In genomic region chr7:66847879-66848810, GRCh38 we compare ENCODE assay signal across 7 cellular contexts.
DNase-seq lines count a peak whose midpoint lies in the region; ATAC-seq, FAIRE-seq and TF ChIP-seq lines count a peak whose summit lies in the region.

No MANE protein-coding gene starts in this region.

- H2BK12ac ChIP-seq in H9 (ENCODE audit: insufficient read length, low read depth, low read length) (no peak overlapping the region), H1 (ENCODE audit: low read depth, low read length) (0 out of 2 replicates have a peak overlapping the region, but pooled peaks have one; percentile 17)

- no peak overlapping the region for H2AK5ac ChIP-seq in H9 (ENCODE audit: insufficient read length, low read length)
- no peak overlapping the region for H2AK5ac ChIP-seq in H1 (ENCODE audit: low read depth, low read length)

- H4K91ac ChIP-seq in H9 (ENCODE audit: insufficient read length, low read depth, low read length) (no peak overlapping the region), H1 (replicated peaks; ENCODE audit: insufficient read length, low read length) (no peak overlapping the region)

- H3K4ac ChIP-seq in H9 (ENCODE audit: low read depth, low read length) (no peak overlapping the region; the same call in 1 of the 2 replicates), H1 (replicated peaks; ENCODE audit: insufficient read length, low read depth, low read length) (no peak overlapping the region)

- no peaks in the 10 kb centered on the region for H3K9me3 ChIP-seq in H9 (ENCODE audit: control insufficient read depth, low read depth, low read length)
- H3K9me3 ChIP-seq in H1 (ENCODE audit: insufficient read depth in 2 of 2, low read depth in 1 of 2, low read length in 1 of 2) = no peaks in the 10 kb centered on the region
- H3K9me3 ChIP-seq in osteoblast (ENCODE audit: low read depth, low read length) = no peaks in the 10 kb centered on the region

- CTCF ChIA-PET in H1 (lab: Charles Lee; ENCODE audit: partially characterized antibody) = interaction anchor here (1.7 kb wide), 1 partner anchor 57 kb away, joined by 4 read pairs; no protein-coding TSS in a partner anchor

- H3K14ac ChIP-seq in H9 (ENCODE audit: insufficient read depth, low read length) (peak overlapping the region; percentile 89; the same call in 1 of the 2 replicates), H1 (ENCODE audit: insufficient read length) (no peak overlapping the region)

- H3K18ac ChIP-seq in H9 (ENCODE audit: insufficient read length, low read depth, low read length) (peak overlapping the region; percentile 85), H1 (ENCODE audit: extremely low read depth, low read length) (no peak overlapping the region; the same call in 1 of the 2 replicates)

- no peaks in the 10 kb centered on the region for H4K20me1 ChIP-seq in H9 (ENCODE audit: control insufficient read depth, insufficient read depth, insufficient read length)
- peaks cover 0 to 1% of the 10 kb centered on the region in 2 experiments for H4K20me1 ChIP-seq in H1 (replicated peaks in 1 of 2; ENCODE audit: control insufficient read depth in 1 of 2, insufficient read depth in 2 of 2, low read length in 2 of 2)
- no peaks in the 10 kb centered on the region for H4K20me1 ChIP-seq in osteoblast (ENCODE audit: insufficient read depth, low read length)

- H3K4me1 Mint-ChIP-seq in H9 = peaks cover 30 to 37% of the 10 kb centered on the region in 2 experiments

- no peaks in the 10 kb centered on the region for H3K79me1 ChIP-seq in H9 (ENCODE audit: insufficient read depth, low read depth, low read length, poor library complexity, severe bottlenecking)
- no peaks in the 10 kb centered on the region for H3K79me1 ChIP-seq in H1 (ENCODE audit: low read depth, low read length)

- H3K36me3 Mint-ChIP-seq in H9 (ENCODE audit: insufficient read depth in 1 of 3, low read depth in 3 of 3) = no peaks in the 10 kb centered on the region; a peak in 1 of 7 replicates

- no CpG with 5 or more reads among the region's 9 CpGs for WGBS in H9 (ENCODE audit: extremely low coverage, insufficient read length, low lambda C conversion rate)
- 49% methylated on average over 8 of the region's 9 CpGs; no CpG with 5 or more reads in 1 of the 2 experiments for WGBS in H1 (ENCODE audit: extremely low coverage in 1 of 2, insufficient coverage in 1 of 2, insufficient read length in 1 of 2, insufficient replicate concordance in 2 of 2, low coverage in 1 of 2, low lambda C conversion rate in 2 of 2, missing lambda C conversion rate in 1 of 2), 2 experiments

- peak overlapping the region; percentile 93 to 98 (median 93); a peak in 6 of 7 replicates for H3K27ac Mint-ChIP-seq in H9

- H3K4me2 ChIP-seq in H9 (ENCODE audit: insufficient read depth, insufficient read length, low read length) (peak overlapping the region; percentile 24), H1 (ENCODE audit: insufficient read depth in 1 of 2, low read depth in 2 of 2, low read length in 2 of 2) (peak overlapping the region; percentile 59 to 81; a peak in 3 of 4 replicates), osteoblast (ENCODE audit: insufficient read depth, low read length) (no peak overlapping the region)

- H3K79me2 ChIP-seq in H9 (ENCODE audit: insufficient read depth, low read length) (no peaks in the 10 kb centered on the region), H1 (ENCODE audit: control insufficient read depth in 1 of 2, insufficient read depth in 2 of 2, low read length in 2 of 2) (no peaks in the 10 kb centered on the region), osteoblast (ENCODE audit: insufficient read depth, low read length) (peaks cover 3% of the 10 kb centered on the region)

- H3K4me1 ChIP-seq in H9 (ENCODE audit: insufficient read depth, low read length) = no peaks in the 10 kb centered on the region; the same call in 1 of the 2 replicates
- peaks cover 2 to 26% (median 11%) of the 10 kb centered on the region in 4 experiments; a peak in 6 of 7 replicates for H3K4me1 ChIP-seq in H1 (replicated peaks in 1 of 4; ENCODE audit: control insufficient read depth in 3 of 4, insufficient read depth in 4 of 4, low read length in 3 of 4)
- H3K4me1 ChIP-seq in osteoblast (ENCODE audit: insufficient read depth, low read length) = peaks cover 13% of the 10 kb centered on the region

- no peak overlapping the region for H4K8ac ChIP-seq in H9 (replicated peaks; ENCODE audit: insufficient read length, low read depth, low read length)
- H4K8ac ChIP-seq in H1 (ENCODE audit: extremely low read depth, insufficient read depth, low read length) = no peak overlapping the region

- no peak for TF ChIP-seq RAD21 in H1 (IDR thresholded peaks at IDR 0.05 in 1 of 2, conservative IDR thresholded peaks at IDR 0.05 in 1 of 2; ENCODE audit: low read depth in 2 of 2, low read length in 2 of 2)

- H3K4me3 ChIP-seq in H1 (ENCODE audit: extremely low read depth in 1 of 4, insufficient read depth in 2 of 4, low read depth in 3 of 4, low read length in 4 of 4) = peak overlapping the region in 1 of 4 experiments; percentile 43; a peak in 2 of 8 replicates
- no peak overlapping the region for H3K4me3 ChIP-seq in osteoblast (ENCODE audit: insufficient read depth, low read length)

- H2BK120ac ChIP-seq in H9 (ENCODE audit: low read depth, low read length, poor library complexity, severe bottlenecking) (peak overlapping the region; percentile 94), H1 (replicated peaks; ENCODE audit: low read depth, low read length) (no peak overlapping the region)

- no peak overlapping the region for H3K23ac ChIP-seq in H9 (ENCODE audit: insufficient read length, low read depth, low read length)
- no peak overlapping the region for H3K23ac ChIP-seq in H1 (ENCODE audit: insufficient read length)

- H3K23me2 ChIP-seq in H9 (ENCODE audit: insufficient read length, low read depth, low read length, poor library complexity, severe bottlenecking) (peaks cover 6% of the 10 kb centered on the region), H1 (ENCODE audit: low read depth, low read length) (peaks cover 3% of the 10 kb centered on the region; the same call in 1 of the 2 replicates)

- POLR2A ChIA-PET in H1 (lab: Charles Lee; ENCODE audit: partially characterized antibody) = interaction anchor here (0.7 to 1.4 kb wide), 6 partner anchors 12 to 171 kb away, joined by 3 to 6 read pairs (median 4); no protein-coding TSS in a partner anchor

- H3K27me3 ChIP-seq in H9 (ENCODE audit: insufficient read depth, low read length) = no peaks in the 10 kb centered on the region
- no peaks in the 10 kb centered on the region for H3K27me3 ChIP-seq in H1 (replicated peaks in 1 of 4; ENCODE audit: control insufficient read depth in 3 of 4, extremely low read depth in 1 of 4, insufficient read depth in 3 of 4, low read length in 3 of 4)
- H3K27me3 ChIP-seq in osteoblast (ENCODE audit: insufficient read depth, low read length) = no peaks in the 10 kb centered on the region

- H2BK5ac ChIP-seq in H9 (ENCODE audit: insufficient read length, low read length) (no peak overlapping the region), H1 (ENCODE audit: low read depth, low read length) (0 out of 2 replicates have a peak overlapping the region, but pooled peaks have one; percentile 66)

- peaks cover 0 to 2% of the 10 kb centered on the region in 2 experiments; a peak in 3 of 5 replicates for H3K9me3 Mint-ChIP-seq in H9

- no peak for TF ChIP-seq EP300 in H1 (IDR thresholded peaks at IDR 0.05; ENCODE audit: borderline replicate concordance in 1 of 2, low read depth in 2 of 2, low read length in 2 of 2)

- no peak overlapping the region for H4K5ac ChIP-seq in H9 (ENCODE audit: insufficient read length, low read depth, low read length)
- H4K5ac ChIP-seq in H1 (ENCODE audit: insufficient read length, low read depth, low read length) = peak overlapping the region; percentile 52

- FAIRE-seq in H1 (lab: Jason Lieb, UNC) = no peak

- H2BK20ac ChIP-seq in H9 (ENCODE audit: low read depth, low read length, poor library complexity, severe bottlenecking) (no peak overlapping the region), H1 (ENCODE audit: low read length) (no peak overlapping the region)

- H3K27ac ChIP-seq in H9 (ENCODE audit: insufficient read length, low read depth, low read length) = peak overlapping the region; percentile 59
- peak overlapping the region; percentile 47; the same call in 1 of the 2 replicates for H3K27ac ChIP-seq in H1 (ENCODE audit: low read depth, low read length)
- H3K27ac ChIP-seq in osteoblast (ENCODE audit: low read depth, low read length) = peak overlapping the region; percentile 9

- H3K56ac ChIP-seq in H9 (ENCODE audit: insufficient read length, low read depth, low read length) (no peak overlapping the region), H1 (replicated peaks; ENCODE audit: insufficient read length, low read depth, low read length) (no peak overlapping the region)

- H2BK15ac ChIP-seq in H9 (ENCODE audit: low read depth, low read length) (no peak overlapping the region), H1 (ENCODE audit: low read length) (no peak overlapping the region)

- TF ChIP-seq POLR2A in H1 (IDR thresholded peaks at IDR 0.05; ENCODE audit: control extremely low read depth in 1 of 2, low read depth in 2 of 2, low read length in 2 of 2) = no peak

- H3K27me3 Mint-ChIP-seq in H9 (ENCODE audit: low read depth) = no peaks in the 10 kb centered on the region

- no peak overlapping the region for H3T11ph ChIP-seq in H9 (ENCODE audit: low read length)

- no peaks in the 10 kb centered on the region; a peak in 1 of 8 replicates for H3K36me3 ChIP-seq in H1 (ENCODE audit: control insufficient read depth in 2 of 4, insufficient read depth in 4 of 4, low read length in 3 of 4)
- H3K36me3 ChIP-seq in osteoblast (ENCODE audit: insufficient read depth, low read length) = no peaks in the 10 kb centered on the region

- TF ChIP-seq CTCF in H9 (conservative IDR thresholded peaks at IDR 0.05) = no peak
- no peak for TF ChIP-seq CTCF in H1 (IDR thresholded peaks at IDR 0.05; ENCODE audit: control extremely low read depth in 1 of 3, insufficient read depth in 1 of 3, low read depth in 1 of 3, low read length in 3 of 3)
- no peak for TF ChIP-seq CTCF in osteoblast (IDR thresholded peaks at IDR 0.05; ENCODE audit: extremely low read depth, low read depth, low read length)

- no peak overlapping the region for H3K9ac ChIP-seq in H9 (ENCODE audit: extremely low read depth, insufficient read length, low read length)
- H3K9ac ChIP-seq in H1 (replicated peaks in 1 of 4; ENCODE audit: extremely low read depth in 1 of 4, low read depth in 3 of 4, low read length in 3 of 4) = no peak overlapping the region; a peak in 3 of 7 replicates

- H2AFZ ChIP-seq in H9 (ENCODE audit: low read length) = no peak overlapping the region
- H2AFZ ChIP-seq in H1 (ENCODE audit: low read length) = no peak overlapping the region
- H2AFZ ChIP-seq in osteoblast (ENCODE audit: low read length) = peak overlapping the region; percentile 42

- ATAC-seq in GM18867 (IDR thresholded peaks at IDR 0.05; ENCODE audit: unreplicated experiment) = no peak

- H3K4me3 Mint-ChIP-seq in H9 = peak overlapping the region; percentile 37 to 69; a peak in 4 of 5 replicates

- peak; percentile 55 for DNase-seq in H9
- peak; percentile 83 for DNase-seq in OCI-M1 (lab: John Stamatoyannopoulos, UW)
- no peak for DNase-seq in H1 (ENCODE audit: low read depth in 1 of 2, low spot score in 2 of 2)
- peak; percentile 70 for DNase-seq in osteoblast (ENCODE audit: insufficient read length, low spot score, missing footprints)
- DNase-seq in NCI-H1105 (lab: John Stamatoyannopoulos, UW) = no peak
- DNase-seq in NCI-H1092 treated with DMSO at 0.1 percent for 48 hours (lab: John Stamatoyannopoulos, UW) = no peak

Comparison
In these comparisons a context has a peak if more than half of its experiments do, and no peak if none do; other contexts are left out.
1. DNase-seq: peak in H9 (single experiment), OCI-M1 (single experiment) and osteoblast (single experiment); none in H1 (0 of 2), NCI-H1105 (single experiment) and NCI-H1092 treated with DMSO at 0.1 percent for 48 hours (single experiment).
2. H3K27ac ChIP-seq: peak in every context shown above with its lines; median percentile 59 in H9; 47 in H1; 9 in osteoblast.